Comparison of ENCODE assay signal across 9 cellular contexts in genomic region chr10:61752111-61753011, GRCh38.
DNase-seq lines count a peak whose midpoint lies in the region; ATAC-seq and TF ChIP-seq lines count a peak whose summit lies in the region.
"Had no signal": no experiment of that assay in that cellular context is flagged by ENCODE, and none has a peak within 500 bp of the region (broad histone marks: within the 10 kb centered on the region; RNA-seq: fewer than 3 reads in every experiment).

No MANE protein-coding gene starts in this region.

- ATAC-seq in stimulated activated memory B cell treated with anti-CD40 and anti-IgM and Interleukin-4, amounts not matched to agents 10 μg/mL and 1 μg/mL and 100 μg/mL, for 72 hours = no peak

- H3K27ac ChIP-seq in OCI-LY7 (ENCODE audit: low read depth, low read length, poor library complexity, severe bottlenecking) (no peak overlapping the region), dorsolateral prefrontal cortex (no peak overlapping the region), H9 (ENCODE audit: insufficient read length, low read depth, low read length) (no peak overlapping the region)

- H2BK12ac ChIP-seq in H9 (ENCODE audit: insufficient read length, low read depth, low read length) = no peak overlapping the region

- H3K4me1 Mint-ChIP-seq in stimulated activated memory B cell treated with anti-CD40 and anti-IgM and Interleukin-4, amounts not matched to agents 10 μg/mL and 1 μg/mL and 100 μg/mL, for 72 hours = peaks cover 19% of the 10 kb centered on the region
- peaks cover 25 to 26% of the 10 kb centered on the region in 2 experiments for H3K4me1 Mint-ChIP-seq in H9

- H3K4me2 ChIP-seq in OCI-LY7 (ENCODE audit: low read length) (peak overlapping the region; percentile 34), H9 (ENCODE audit: insufficient read depth, insufficient read length, low read length) (no peak overlapping the region)

- no peak overlapping the region for H4K5ac ChIP-seq in H9 (ENCODE audit: insufficient read length, low read depth, low read length)

- H3K4ac ChIP-seq in H9 (ENCODE audit: low read depth, low read length) = no peak overlapping the region

- WGBS in H9 (ENCODE audit: extremely low coverage, insufficient read length, low lambda C conversion rate) = no CpG with 5 or more reads among the region's 6 CpGs

- H4K20me1 ChIP-seq in OCI-LY7 (ENCODE audit: insufficient read depth, low read length) (no peaks in the 10 kb centered on the region), H9 (ENCODE audit: control insufficient read depth, insufficient read depth, insufficient read length) (no peaks in the 10 kb centered on the region)

- DNase-seq in GDM1 (lab: John Stamatoyannopoulos, UW) (peak; percentile 60), H4 (ENCODE audit: low spot score) (peak; percentile 88), OCI-LY7 (ENCODE audit: low spot score) (peak; percentile 18), epithelial cell of proximal tubule (ENCODE audit: low read depth) (peak; percentile 93), NCI-H146 treated with DMSO at 0.1 percent for 48 hours (lab: John Stamatoyannopoulos, UW; ENCODE audit: unreplicated experiment) (no peak), dorsolateral prefrontal cortex (no peak), H9 (no peak)
- DNase-seq: right cardiac atrium had no signal

- H2BK15ac ChIP-seq in H9 (ENCODE audit: low read depth, low read length) = no peak overlapping the region

- CTCF ChIA-PET in OCI-LY7 (lab: Charles Lee; ENCODE audit: unreplicated experiment) = no interaction called here

- H3K36me3 ChIP-seq in OCI-LY7 (ENCODE audit: insufficient read depth, low read length) = no peaks in the 10 kb centered on the region

- no peaks in the 10 kb centered on the region for H3K36me3 Mint-ChIP-seq in stimulated activated memory B cell treated with anti-CD40 and anti-IgM and Interleukin-4, amounts not matched to agents 10 μg/mL and 1 μg/mL and 100 μg/mL, for 72 hours
- no peaks in the 10 kb centered on the region for H3K36me3 Mint-ChIP-seq in H9 (ENCODE audit: insufficient read depth in 1 of 3, low read depth in 3 of 3)

- BruUV-seq in OCI-LY7 (replicated peaks; lab: Mats Ljungman, UMichigan) = no TSS peak

- H3K9me3 Mint-ChIP-seq in stimulated activated memory B cell treated with anti-CD40 and anti-IgM and Interleukin-4, amounts not matched to agents 10 μg/mL and 1 μg/mL and 100 μg/mL, for 72 hours = no peaks in the 10 kb centered on the region
- H3K9me3 Mint-ChIP-seq in H9 = no peaks in the 10 kb centered on the region; a peak in 1 of 5 replicates

- H2BK120ac ChIP-seq in H9 (ENCODE audit: low read depth, low read length, poor library complexity, severe bottlenecking) = no peak overlapping the region

- peak overlapping the region; percentile 31 for H3K4me3 Mint-ChIP-seq in stimulated activated memory B cell treated with anti-CD40 and anti-IgM and Interleukin-4, amounts not matched to agents 10 μg/mL and 1 μg/mL and 100 μg/mL, for 72 hours
- H3K4me3 Mint-ChIP-seq in H9 = no peak overlapping the region

- TF ChIP-seq CTCF in OCI-LY7 (conservative IDR thresholded peaks at IDR 0.05; ENCODE audit: low read length) (no peak), epithelial cell of proximal tubule (conservative IDR thresholded peaks at IDR 0.05; ENCODE audit: low read depth, low read length) (no peak), dorsolateral prefrontal cortex (IDR thresholded peaks at IDR 0.05 in 54 of 56, conservative IDR thresholded peaks at IDR 0.05 in 2 of 56; ENCODE audit: low read depth in 1 of 56, partially characterized antibody in 56 of 56) (no peak), H9 (conservative IDR thresholded peaks at IDR 0.05) (no peak)

- H4K8ac ChIP-seq in H9 (replicated peaks; ENCODE audit: insufficient read length, low read depth, low read length) = no peak overlapping the region

- H2AFZ ChIP-seq in OCI-LY7 (ENCODE audit: low read length) = peak overlapping the region; percentile 96
- H2AFZ ChIP-seq in H9 (ENCODE audit: low read length) = no peak overlapping the region

- H3K27me3 ChIP-seq in dorsolateral prefrontal cortex (no peaks in the 10 kb centered on the region), H9 (ENCODE audit: insufficient read depth, low read length) (no peaks in the 10 kb centered on the region)

- H3K27ac Mint-ChIP-seq in stimulated activated memory B cell treated with anti-CD40 and anti-IgM and Interleukin-4, amounts not matched to agents 10 μg/mL and 1 μg/mL and 100 μg/mL, for 72 hours = peak overlapping the region; percentile 67
- H3K27ac Mint-ChIP-seq in H9 = peak overlapping the region in 1 of 3 experiments; percentile 44; a peak in 1 of 7 replicates

- H2BK20ac ChIP-seq in H9 (ENCODE audit: low read depth, low read length, poor library complexity, severe bottlenecking) = no peak overlapping the region

- H3K9me3 ChIP-seq in OCI-LY7 (ENCODE audit: low read length) (no peaks in the 10 kb centered on the region), H9 (ENCODE audit: control insufficient read depth, low read depth, low read length) (no peaks in the 10 kb centered on the region)

- H4K91ac ChIP-seq in H9 (ENCODE audit: insufficient read length, low read depth, low read length) = no peak overlapping the region

- no peak overlapping the region for H3K56ac ChIP-seq in H9 (ENCODE audit: insufficient read length, low read depth, low read length)

- H2AK5ac ChIP-seq in H9 (ENCODE audit: insufficient read length, low read length) = no peak overlapping the region

- H3K4me1 ChIP-seq in OCI-LY7 (ENCODE audit: insufficient read depth, low read length, poor library complexity, severe bottlenecking) = peaks cover 22% of the 10 kb centered on the region
- H3K4me1 ChIP-seq in H9 (ENCODE audit: insufficient read depth, low read length) = no peaks in the 10 kb centered on the region; the same call in 1 of the 2 replicates

- no peak overlapping the region for H3K9ac ChIP-seq in H9 (ENCODE audit: extremely low read depth, insufficient read length, low read length)

- H3K23ac ChIP-seq in H9 (ENCODE audit: insufficient read length, low read depth, low read length) = no peak overlapping the region

- no peak overlapping the region for H3K14ac ChIP-seq in H9 (ENCODE audit: insufficient read depth, low read length)

- no peaks in the 10 kb centered on the region for H3K79me2 ChIP-seq in OCI-LY7 (ENCODE audit: insufficient read depth, low read depth, low read length)
- H3K79me2 ChIP-seq in H9 (ENCODE audit: insufficient read depth, low read length) = no peaks in the 10 kb centered on the region

- POLR2A ChIA-PET in OCI-LY7 (lab: Charles Lee) = interaction anchor here (0.7 to 2.6 kb wide), 9 partner anchors 10 to 705 kb away, joined by 3 to 10 read pairs (median 3); no protein-coding TSS in a partner anchor

- no peak overlapping the region for H2BK5ac ChIP-seq in H9 (ENCODE audit: insufficient read length, low read length)

- no peaks in the 10 kb centered on the region; the same call in 1 of the 2 replicates for H3K9me2 ChIP-seq in OCI-LY7 (ENCODE audit: insufficient read depth, low read length)

- H3K4me3 ChIP-seq in OCI-LY7 (ENCODE audit: low read depth, low read length, poor library complexity, severe bottlenecking) = no peak overlapping the region
- H3K4me3 ChIP-seq in epithelial cell of proximal tubule (ENCODE audit: low read depth, low read length) = no peak overlapping the region
- no peak overlapping the region for H3K4me3 ChIP-seq in dorsolateral prefrontal cortex

- no peak overlapping the region for H3K18ac ChIP-seq in H9 (ENCODE audit: insufficient read length, low read depth, low read length)

- no peak overlapping the region for H3T11ph ChIP-seq in H9 (ENCODE audit: low read length)

- no peaks in the 10 kb centered on the region for H3K27me3 Mint-ChIP-seq in stimulated activated memory B cell treated with anti-CD40 and anti-IgM and Interleukin-4, amounts not matched to agents 10 μg/mL and 1 μg/mL and 100 μg/mL, for 72 hours
- no peaks in the 10 kb centered on the region for H3K27me3 Mint-ChIP-seq in H9 (ENCODE audit: low read depth)

- no peaks in the 10 kb centered on the region for H3K23me2 ChIP-seq in H9 (ENCODE audit: insufficient read length, low read depth, low read length, poor library complexity, severe bottlenecking)

- H3K79me1 ChIP-seq in H9 (ENCODE audit: insufficient read depth, low read depth, low read length, poor library complexity, severe bottlenecking) = no peaks in the 10 kb centered on the region

- intact Hi-C loops in OCI-LY7 (cut with micrococcal nuclease; ENCODE audit: unreplicated experiment) (loop anchor here (5.0 kb wide), 2 partner anchors 80 to 150 kb away; partner anchors contain the start of gene ARID5B), dorsolateral prefrontal cortex (cut with DNase I) (loop anchor here in 1 of 2 donors (5.0 to 10.0 kb wide), 2 partner anchors 85 to 142 kb away; no protein-coding TSS in a partner anchor)

Comparison
In these comparisons a context has a peak if more than half of its experiments do, and no peak if none do; other contexts are left out.
1. DNase-seq: peak in GDM1 (single experiment), H4 (single experiment), OCI-LY7 (single experiment) and epithelial cell of proximal tubule (single experiment); none in NCI-H146 treated with DMSO at 0.1 percent for 48 hours (single experiment), dorsolateral prefrontal cortex (0 of 10) and H9 (single experiment).